ENCODE assay signal across 1 cellular context in the genomic region with DNA sequence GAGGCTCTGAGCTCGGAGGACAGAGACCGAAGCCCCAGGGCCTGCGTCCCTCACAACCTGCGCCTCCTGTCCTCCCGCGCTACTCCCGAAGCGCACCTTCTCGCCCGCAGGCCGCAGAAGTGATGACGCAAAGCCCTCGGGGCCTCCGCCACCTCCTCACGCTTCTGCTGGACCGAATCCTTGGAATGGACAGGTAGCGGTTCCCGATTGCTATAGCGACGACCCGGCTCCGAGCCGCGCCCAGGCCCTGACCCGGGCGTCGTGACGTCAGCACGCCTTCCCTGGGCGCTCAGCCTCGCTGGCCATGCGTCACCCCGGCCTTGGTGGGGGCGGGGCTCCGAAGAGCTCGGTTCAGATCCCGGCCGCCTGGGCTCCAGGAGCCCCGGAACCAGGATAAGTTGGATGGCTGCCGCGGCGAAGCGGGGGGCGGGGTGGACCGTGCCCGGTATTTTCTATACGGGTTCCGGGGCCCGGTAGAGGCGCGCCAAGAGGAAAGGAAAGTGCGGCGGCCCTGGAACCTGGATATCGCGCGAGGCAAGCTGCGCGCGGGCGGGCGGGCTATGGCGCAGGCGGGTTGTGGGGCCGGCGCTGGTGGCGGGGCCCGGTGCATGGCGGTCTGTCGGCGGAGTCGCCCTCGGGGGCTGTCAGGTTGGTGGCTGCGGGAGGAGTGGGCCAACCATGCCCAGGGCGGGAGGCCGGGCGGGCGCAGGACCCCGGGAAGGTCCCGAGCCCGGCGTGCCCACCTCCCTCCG.
A peak's percentile ranks its signal among the peaks of the same experiment; 100 is the strongest.
TF ChIP-seq lines count a peak whose summit lies in the region.

A gene (plus strand): TSS at position 542 of the 752 bp plus-strand sequence. CDS start 21,417 bp downstream, outside the sequence.

TF ChIP-seq in HepG2, 621 proteins besides CTCF, POLR2A, EP300 and RAD21 (continued from another document and continues in another):
- TF ChIP-seq, protein P1, sequence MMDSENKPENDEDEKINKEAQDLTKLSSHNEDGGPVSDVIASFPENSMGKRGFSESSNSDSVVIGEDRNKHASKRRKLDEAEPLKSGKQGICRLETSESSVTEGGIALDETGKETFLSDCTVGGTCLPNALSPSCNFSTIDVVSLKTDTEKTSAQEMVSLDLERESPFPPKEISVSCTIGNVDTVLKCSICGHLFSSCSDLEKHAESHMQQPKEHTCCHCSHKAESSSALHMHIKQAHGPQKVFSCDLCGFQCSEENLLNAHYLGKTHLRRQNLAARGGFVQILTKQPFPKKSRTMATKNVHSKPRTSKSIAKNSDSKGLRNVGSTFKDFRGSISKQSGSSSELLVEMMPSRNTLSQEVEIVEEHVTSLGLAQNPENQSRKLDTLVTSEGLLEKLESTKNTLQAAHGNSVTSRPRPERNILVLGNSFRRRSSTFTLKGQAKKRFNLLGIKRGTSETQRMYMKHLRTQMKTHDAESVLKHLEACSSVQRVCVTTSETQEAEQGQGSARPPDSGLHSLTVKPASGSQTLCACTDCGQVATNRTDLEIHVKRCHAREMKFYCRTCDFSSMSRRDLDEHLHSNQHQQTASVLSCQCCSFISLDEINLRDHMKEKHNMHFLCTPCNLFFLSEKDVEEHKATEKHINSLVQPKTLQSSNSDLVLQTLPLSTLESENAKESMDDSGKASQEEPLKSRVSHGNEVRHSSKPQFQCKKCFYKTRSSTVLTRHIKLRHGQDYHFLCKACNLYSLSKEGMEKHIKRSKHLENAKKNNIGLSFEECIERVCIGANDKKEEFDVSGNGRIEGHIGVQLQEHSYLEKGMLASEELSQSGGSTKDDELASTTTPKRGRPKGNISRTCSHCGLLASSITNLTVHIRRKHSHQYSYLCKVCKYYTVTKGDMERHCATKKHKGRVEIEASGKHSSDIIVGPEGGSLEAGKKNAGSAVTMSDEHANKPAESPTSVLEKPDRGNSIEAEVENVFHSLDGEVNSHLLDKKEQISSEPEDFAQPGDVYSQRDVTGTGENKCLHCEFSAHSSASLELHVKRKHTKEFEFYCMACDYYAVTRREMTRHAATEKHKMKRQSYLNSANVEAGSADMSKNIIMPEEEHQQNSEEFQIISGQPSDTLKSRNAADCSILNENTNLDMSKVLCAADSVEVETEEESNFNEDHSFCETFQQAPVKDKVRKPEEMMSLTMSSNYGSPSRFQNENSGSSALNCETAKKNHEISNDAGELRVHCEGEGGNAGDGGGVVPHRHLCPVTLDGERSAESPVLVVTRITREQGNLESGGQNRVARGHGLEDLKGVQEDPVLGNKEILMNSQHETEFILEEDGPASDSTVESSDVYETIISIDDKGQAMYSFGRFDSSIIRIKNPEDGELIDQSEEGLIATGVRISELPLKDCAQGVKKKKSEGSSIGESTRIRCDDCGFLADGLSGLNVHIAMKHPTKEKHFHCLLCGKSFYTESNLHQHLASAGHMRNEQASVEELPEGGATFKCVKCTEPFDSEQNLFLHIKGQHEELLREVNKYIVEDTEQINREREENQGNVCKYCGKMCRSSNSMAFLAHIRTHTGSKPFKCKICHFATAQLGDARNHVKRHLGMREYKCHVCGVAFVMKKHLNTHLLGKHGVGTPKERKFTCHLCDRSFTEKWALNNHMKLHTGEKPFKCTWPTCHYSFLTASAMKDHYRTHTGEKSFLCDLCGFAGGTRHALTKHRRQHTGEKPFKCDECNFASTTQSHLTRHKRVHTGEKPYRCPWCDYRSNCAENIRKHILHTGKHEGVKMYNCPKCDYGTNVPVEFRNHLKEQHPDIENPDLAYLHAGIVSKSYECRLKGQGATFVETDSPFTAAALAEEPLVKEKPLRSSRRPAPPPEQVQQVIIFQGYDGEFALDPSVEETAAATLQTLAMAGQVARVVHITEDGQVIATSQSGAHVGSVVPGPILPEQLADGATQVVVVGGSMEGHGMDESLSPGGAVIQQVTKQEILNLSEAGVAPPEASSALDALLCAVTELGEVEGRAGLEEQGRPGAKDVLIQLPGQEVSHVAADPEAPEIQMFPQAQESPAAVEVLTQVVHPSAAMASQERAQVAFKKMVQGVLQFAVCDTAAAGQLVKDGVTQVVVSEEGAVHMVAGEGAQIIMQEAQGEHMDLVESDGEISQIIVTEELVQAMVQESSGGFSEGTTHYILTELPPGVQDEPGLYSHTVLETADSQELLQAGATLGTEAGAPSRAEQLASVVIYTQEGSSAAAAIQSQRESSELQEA (CRISPR knock-in tag; IDR thresholded peaks at IDR 0.05; ENCODE audit: not compliant biosample characterization) = peak; percentile 90
- TF ChIP-seq SNAI1 (CRISPR knock-in tag; IDR thresholded peaks at IDR 0.05; ENCODE audit: borderline replicate concordance) (no peak), TBX2 (CRISPR knock-in tag; IDR thresholded peaks at IDR 0.05; ENCODE audit: borderline replicate concordance) (peak; percentile 87; the same call in 1 of the 2 replicates), SALL1 (CRISPR knock-in tag; IDR thresholded peaks at IDR 0.05) (peak; percentile 93), CHCHD3 (CRISPR knock-in tag; IDR thresholded peaks at IDR 0.05) (peak; percentile 92; the same call in 1 of the 2 replicates), PLRG1 (conservative IDR thresholded peaks at IDR 0.05) (no peak), ISX (CRISPR knock-in tag; conservative IDR thresholded peaks at IDR 0.05) (no peak), NCOA1 (CRISPR knock-in tag; IDR thresholded peaks at IDR 0.05) (no peak), ZNF3 (CRISPR knock-in tag; IDR thresholded peaks at IDR 0.05) (no peak), MXI1 (IDR thresholded peaks at IDR 0.05; ENCODE audit: borderline replicate concordance, low read depth, low read length) (peak; percentile 92), PITX1 (CRISPR knock-in tag; IDR thresholded peaks at IDR 0.05) (peak; percentile 89), ZNF749 (CRISPR knock-in tag; IDR thresholded peaks at IDR 0.05; ENCODE audit: borderline replicate concordance) (peak; percentile 64; the same call in 1 of the 2 replicates), ZNF253 (CRISPR knock-in tag; IDR thresholded peaks at IDR 0.05; ENCODE audit: borderline replicate concordance) (peak; percentile 69; the same call in 1 of the 2 replicates), AHR (CRISPR knock-in tag; IDR thresholded peaks at IDR 0.05) (peak; percentile 87; the same call in 1 of the 2 replicates), RFX1 (IDR thresholded peaks at IDR 0.05) (peak; percentile 95), BORCS8-MEF2B (CRISPR knock-in tag; IDR thresholded peaks at IDR 0.05) (peak; percentile 96), ZNF235 (CRISPR knock-in tag; IDR thresholded peaks at IDR 0.05; ENCODE audit: borderline replicate concordance) (peak; percentile 27; the same call in 1 of the 2 replicates), DR1 (CRISPR knock-in tag; IDR thresholded peaks at IDR 0.05) (peak; percentile 80), ZNF552 (CRISPR knock-in tag; IDR thresholded peaks at IDR 0.05; ENCODE audit: borderline replicate concordance) (peak; percentile 72; the same call in 1 of the 2 replicates)
- TF ChIP-seq, protein P2, sequence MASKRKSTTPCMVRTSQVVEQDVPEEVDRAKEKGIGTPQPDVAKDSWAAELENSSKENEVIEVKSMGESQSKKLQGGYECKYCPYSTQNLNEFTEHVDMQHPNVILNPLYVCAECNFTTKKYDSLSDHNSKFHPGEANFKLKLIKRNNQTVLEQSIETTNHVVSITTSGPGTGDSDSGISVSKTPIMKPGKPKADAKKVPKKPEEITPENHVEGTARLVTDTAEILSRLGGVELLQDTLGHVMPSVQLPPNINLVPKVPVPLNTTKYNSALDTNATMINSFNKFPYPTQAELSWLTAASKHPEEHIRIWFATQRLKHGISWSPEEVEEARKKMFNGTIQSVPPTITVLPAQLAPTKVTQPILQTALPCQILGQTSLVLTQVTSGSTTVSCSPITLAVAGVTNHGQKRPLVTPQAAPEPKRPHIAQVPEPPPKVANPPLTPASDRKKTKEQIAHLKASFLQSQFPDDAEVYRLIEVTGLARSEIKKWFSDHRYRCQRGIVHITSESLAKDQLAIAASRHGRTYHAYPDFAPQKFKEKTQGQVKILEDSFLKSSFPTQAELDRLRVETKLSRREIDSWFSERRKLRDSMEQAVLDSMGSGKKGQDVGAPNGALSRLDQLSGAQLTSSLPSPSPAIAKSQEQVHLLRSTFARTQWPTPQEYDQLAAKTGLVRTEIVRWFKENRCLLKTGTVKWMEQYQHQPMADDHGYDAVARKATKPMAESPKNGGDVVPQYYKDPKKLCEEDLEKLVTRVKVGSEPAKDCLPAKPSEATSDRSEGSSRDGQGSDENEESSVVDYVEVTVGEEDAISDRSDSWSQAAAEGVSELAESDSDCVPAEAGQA (IDR thresholded peaks at IDR 0.05; ENCODE audit: low read depth) = peak; percentile 96
- TF ChIP-seq, protein P2 (CRISPR knock-in tag; IDR thresholded peaks at IDR 0.05; ENCODE audit: borderline replicate concordance) = peak; percentile 88; the same call in 1 of the 2 replicates
- TF ChIP-seq, protein P3, sequence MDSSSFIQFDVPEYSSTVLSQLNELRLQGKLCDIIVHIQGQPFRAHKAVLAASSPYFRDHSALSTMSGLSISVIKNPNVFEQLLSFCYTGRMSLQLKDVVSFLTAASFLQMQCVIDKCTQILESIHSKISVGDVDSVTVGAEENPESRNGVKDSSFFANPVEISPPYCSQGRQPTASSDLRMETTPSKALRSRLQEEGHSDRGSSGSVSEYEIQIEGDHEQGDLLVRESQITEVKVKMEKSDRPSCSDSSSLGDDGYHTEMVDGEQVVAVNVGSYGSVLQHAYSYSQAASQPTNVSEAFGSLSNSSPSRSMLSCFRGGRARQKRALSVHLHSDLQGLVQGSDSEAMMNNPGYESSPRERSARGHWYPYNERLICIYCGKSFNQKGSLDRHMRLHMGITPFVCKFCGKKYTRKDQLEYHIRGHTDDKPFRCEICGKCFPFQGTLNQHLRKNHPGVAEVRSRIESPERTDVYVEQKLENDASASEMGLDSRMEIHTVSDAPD (CRISPR knock-in tag; IDR thresholded peaks at IDR 0.05) = peak; percentile 96
- TF ChIP-seq, protein P4, sequence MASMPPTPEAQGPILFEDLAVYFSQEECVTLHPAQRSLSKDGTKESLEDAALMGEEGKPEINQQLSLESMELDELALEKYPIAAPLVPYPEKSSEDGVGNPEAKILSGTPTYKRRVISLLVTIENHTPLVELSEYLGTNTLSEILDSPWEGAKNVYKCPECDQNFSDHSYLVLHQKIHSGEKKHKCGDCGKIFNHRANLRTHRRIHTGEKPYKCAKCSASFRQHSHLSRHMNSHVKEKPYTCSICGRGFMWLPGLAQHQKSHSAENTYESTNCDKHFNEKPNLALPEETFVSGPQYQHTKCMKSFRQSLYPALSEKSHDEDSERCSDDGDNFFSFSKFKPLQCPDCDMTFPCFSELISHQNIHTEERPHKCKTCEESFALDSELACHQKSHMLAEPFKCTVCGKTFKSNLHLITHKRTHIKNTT (CRISPR knock-in tag; IDR thresholded peaks at IDR 0.05) = no peak
- TF ChIP-seq, protein P5, sequence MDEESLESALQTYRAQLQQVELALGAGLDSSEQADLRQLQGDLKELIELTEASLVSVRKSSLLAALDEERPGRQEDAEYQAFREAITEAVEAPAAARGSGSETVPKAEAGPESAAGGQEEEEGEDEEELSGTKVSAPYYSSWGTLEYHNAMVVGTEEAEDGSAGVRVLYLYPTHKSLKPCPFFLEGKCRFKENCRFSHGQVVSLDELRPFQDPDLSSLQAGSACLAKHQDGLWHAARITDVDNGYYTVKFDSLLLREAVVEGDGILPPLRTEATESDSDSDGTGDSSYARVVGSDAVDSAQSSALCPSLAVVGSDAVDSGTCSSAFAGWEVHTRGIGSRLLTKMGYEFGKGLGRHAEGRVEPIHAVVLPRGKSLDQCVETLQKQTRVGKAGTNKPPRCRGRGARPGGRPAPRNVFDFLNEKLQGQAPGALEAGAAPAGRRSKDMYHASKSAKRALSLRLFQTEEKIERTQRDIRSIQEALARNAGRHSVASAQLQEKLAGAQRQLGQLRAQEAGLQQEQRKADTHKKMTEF (CRISPR knock-in tag; IDR thresholded peaks at IDR 0.05) = peak; percentile 100
- TF ChIP-seq, protein P6, sequence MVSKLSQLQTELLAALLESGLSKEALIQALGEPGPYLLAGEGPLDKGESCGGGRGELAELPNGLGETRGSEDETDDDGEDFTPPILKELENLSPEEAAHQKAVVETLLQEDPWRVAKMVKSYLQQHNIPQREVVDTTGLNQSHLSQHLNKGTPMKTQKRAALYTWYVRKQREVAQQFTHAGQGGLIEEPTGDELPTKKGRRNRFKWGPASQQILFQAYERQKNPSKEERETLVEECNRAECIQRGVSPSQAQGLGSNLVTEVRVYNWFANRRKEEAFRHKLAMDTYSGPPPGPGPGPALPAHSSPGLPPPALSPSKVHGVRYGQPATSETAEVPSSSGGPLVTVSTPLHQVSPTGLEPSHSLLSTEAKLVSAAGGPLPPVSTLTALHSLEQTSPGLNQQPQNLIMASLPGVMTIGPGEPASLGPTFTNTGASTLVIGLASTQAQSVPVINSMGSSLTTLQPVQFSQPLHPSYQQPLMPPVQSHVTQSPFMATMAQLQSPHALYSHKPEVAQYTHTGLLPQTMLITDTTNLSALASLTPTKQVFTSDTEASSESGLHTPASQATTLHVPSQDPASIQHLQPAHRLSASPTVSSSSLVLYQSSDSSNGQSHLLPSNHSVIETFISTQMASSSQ (IDR thresholded peaks at IDR 0.05; ENCODE audit: low read depth) = no peak
- TF ChIP-seq, protein P6 (CRISPR knock-in tag; IDR thresholded peaks at IDR 0.05; ENCODE audit: borderline replicate concordance) = peak; percentile 90
